10 cellular contexts compared by ENCODE assay signal in the genomic region with DNA sequence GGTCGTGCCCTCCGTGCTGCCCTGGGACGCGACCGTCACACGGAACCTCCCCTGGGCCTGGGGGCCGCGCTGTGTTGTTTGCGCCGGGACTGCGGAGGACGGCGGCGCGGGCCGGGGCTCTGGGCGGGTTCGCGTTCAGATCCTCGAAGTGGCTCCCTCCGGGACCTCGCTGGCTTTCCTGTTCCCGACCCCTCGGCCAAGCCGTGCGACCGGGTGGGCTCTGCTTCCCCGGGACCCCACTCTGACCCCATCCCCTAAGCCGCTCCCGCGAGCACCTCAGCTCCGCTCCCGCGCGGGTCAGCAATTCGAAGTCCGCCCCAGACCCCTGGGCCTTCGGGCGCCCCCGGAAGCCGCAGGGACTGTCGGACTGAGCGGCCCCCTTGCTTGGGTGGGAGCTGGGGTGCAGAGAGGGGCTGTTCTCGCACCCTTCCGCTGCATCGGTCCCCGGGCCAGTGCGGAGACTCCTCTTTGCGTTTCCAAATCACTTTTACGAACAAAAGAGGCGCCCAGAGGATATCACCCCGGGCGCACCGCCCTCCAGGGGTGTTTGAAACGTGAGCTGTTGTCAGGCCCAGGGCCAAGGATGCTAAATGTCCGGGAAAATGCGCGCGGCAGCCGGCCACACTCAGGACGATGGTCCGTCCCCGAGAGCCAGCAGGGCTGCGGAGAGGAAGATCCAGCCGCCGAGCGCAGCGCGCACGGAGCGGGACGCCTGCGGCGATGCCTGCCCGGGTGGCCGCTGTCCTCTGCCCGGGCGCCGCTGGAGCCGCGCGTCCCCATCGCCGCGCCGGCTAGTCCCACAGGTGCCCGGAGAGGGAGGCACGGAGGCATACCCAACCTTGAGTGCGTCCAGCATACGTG.
A peak's percentile ranks its signal among the peaks of the same experiment; 100 is the strongest.
DNase-seq lines count a peak whose midpoint lies in the region; ATAC-seq and TF ChIP-seq lines count a peak whose summit lies in the region.
"Had no signal": no experiment of that assay in that cellular context is flagged by ENCODE, and none has a peak within 500 bp of the region (broad histone marks: within the 10 kb centered on the region; RNA-seq: fewer than 3 reads in every experiment).

No MANE protein-coding gene starts in this region.

- peak overlapping the region; percentile 64 for H3K4me2 ChIP-seq in fibroblast of lung (ENCODE audit: extremely low read depth, insufficient read depth, low read length)

- no peak for ATAC-seq in T-cell (replicated peaks in 1 of 4)
- no peak for ATAC-seq in CD8-positive, alpha-beta T cell

- H3K4me1 ChIP-seq in fibroblast of lung (ENCODE audit: control insufficient read depth, extremely low read depth, insufficient read depth, low read length), result no peaks in the 10 kb centered on the region
- peaks cover 8% of the 10 kb centered on the region for H3K4me1 ChIP-seq in CD8-positive, alpha-beta T cell (ENCODE audit: insufficient read depth, low read length)

- no peaks in the 10 kb centered on the region for H3K9me3 ChIP-seq in fibroblast of lung (ENCODE audit: control insufficient read depth, insufficient read depth, low read depth, low read length)
- H3K9me3 ChIP-seq in CD8-positive, alpha-beta T cell (ENCODE audit: low read length), result no peaks in the 10 kb centered on the region

- intact Hi-C loops in CD8-positive, alpha-beta T cell (cut with DNase I, micrococcal nuclease), result no loop called here

- CTCF ChIA-PET in T-cell (lab: Charles Lee), result no interaction called here
- CTCF ChIA-PET in CD8-positive, alpha-beta T cell (lab: Charles Lee), result interaction anchor here (1.7 kb wide), 1 partner anchor 386 kb away, joined by 3 read pairs; no protein-coding TSS in a partner anchor

- H3K4me3 Mint-ChIP-seq in neural crest cell (peak overlapping the region; percentile 79), T-cell (peak overlapping the region in 1 of 3 donors; percentile 40)
- H3K4me3 Mint-ChIP-seq in CD8-positive, alpha-beta T cell, result no peak overlapping the region

- POLR2A ChIA-PET in T-cell (lab: Charles Lee), result no interaction called here
- POLR2A ChIA-PET in CD8-positive, alpha-beta T cell (lab: Charles Lee), result no interaction called here

- H3K9me3 Mint-ChIP-seq in neural crest cell (peaks cover 4% of the 10 kb centered on the region), T-cell (peaks cover 0 to 4% (median 0%) of the 10 kb centered on the region in 3 donors)
- H3K9me3 Mint-ChIP-seq in CD8-positive, alpha-beta T cell, result peaks cover 3% of the 10 kb centered on the region

- DNase-seq in AG10803 (ENCODE audit: low read depth) (peak; percentile 12), NCI-H146 treated with DMSO at 0.1 percent for 48 hours (lab: John Stamatoyannopoulos, UW; ENCODE audit: unreplicated experiment) (peak; percentile 54), fibroblast of lung (ENCODE audit: low read depth in 2 of 2) (peak in 1 of 2 donors; percentile 28), neural crest cell (ENCODE audit: low read depth, low spot score) (peak; percentile 44), OCI-M1 (lab: John Stamatoyannopoulos, UW) (no peak), LoVo (ENCODE audit: low spot score) (no peak), T-cell (no peak)
- no peak for DNase-seq in CD8-positive, alpha-beta T cell
- DNase-seq: Karpas-422, WERI-Rb-1 had no signal

- H3K36me3 Mint-ChIP-seq in neural crest cell (ENCODE audit: low read depth) (no peaks in the 10 kb centered on the region), T-cell (no peaks in the 10 kb centered on the region)
- no peaks in the 10 kb centered on the region for H3K36me3 Mint-ChIP-seq in CD8-positive, alpha-beta T cell

- TF ChIP-seq CTCF in AG10803 (conservative IDR thresholded peaks at IDR 0.05; ENCODE audit: low read length) (no peak), fibroblast of lung (conservative IDR thresholded peaks at IDR 0.05 in 1 of 2, IDR thresholded peaks at IDR 0.05 in 1 of 2; ENCODE audit: low read depth in 1 of 2, low read length in 2 of 2) (no peak), neural crest cell (conservative IDR thresholded peaks at IDR 0.05) (no peak)
- TF ChIP-seq CTCF in CD8-positive, alpha-beta T cell (IDR thresholded peaks at IDR 0.05), result no peak

- H3K36me3 ChIP-seq in fibroblast of lung (ENCODE audit: control insufficient read depth, insufficient read depth, low read length), result no peaks in the 10 kb centered on the region
- H3K36me3 ChIP-seq in CD8-positive, alpha-beta T cell (ENCODE audit: insufficient read depth, low read length), result no peaks in the 10 kb centered on the region
- H3K36me3 ChIP-seq: WERI-Rb-1 had no signal

- H3K4me3 ChIP-seq in AG10803 (ENCODE audit: low read length) (peak overlapping the region; percentile 7; the same call in 1 of the 2 replicates), fibroblast of lung (replicated peaks in 1 of 4; ENCODE audit: control extremely low read depth in 1 of 4, insufficient read depth in 1 of 4, low read depth in 3 of 4, low read length in 4 of 4) (peak overlapping the region in 3 of 4 experiments; percentile 7 to 22 (median 21))
- no peak overlapping the region for H3K4me3 ChIP-seq in CD8-positive, alpha-beta T cell (ENCODE audit: low read depth, low read length)

- H3K27me3 ChIP-seq in fibroblast of lung (ENCODE audit: control insufficient read depth, insufficient read depth, low read length), result peaks cover 33% of the 10 kb centered on the region
- H3K27me3 ChIP-seq in CD8-positive, alpha-beta T cell (ENCODE audit: insufficient read depth, low read length), result peaks cover 3% of the 10 kb centered on the region

- H3K9ac ChIP-seq in fibroblast of lung (ENCODE audit: insufficient read depth, low read length), result no peak overlapping the region

- H3K27ac Mint-ChIP-seq in neural crest cell (ENCODE audit: unreplicated experiment) (no peak overlapping the region), T-cell (no peak overlapping the region)
- no peak overlapping the region for H3K27ac Mint-ChIP-seq in CD8-positive, alpha-beta T cell

- no peak overlapping the region for H2AFZ ChIP-seq in fibroblast of lung (ENCODE audit: low read length)

- no peak overlapping the region for H3K27ac ChIP-seq in fibroblast of lung (ENCODE audit: insufficient read depth, low read length)
- H3K27ac ChIP-seq in CD8-positive, alpha-beta T cell (ENCODE audit: low read depth, low read length), result no peak overlapping the region
- H3K27ac ChIP-seq: WERI-Rb-1 had no signal

- peaks cover 5% of the 10 kb centered on the region for H3K4me1 Mint-ChIP-seq in neural crest cell
- peaks cover 5 to 7% (median 7%) of the 10 kb centered on the region in 3 donors for H3K4me1 Mint-ChIP-seq in T-cell
- peaks cover 7% of the 10 kb centered on the region for H3K4me1 Mint-ChIP-seq in CD8-positive, alpha-beta T cell (ENCODE audit: low read depth)

- no peaks in the 10 kb centered on the region for H3K79me2 ChIP-seq in fibroblast of lung (ENCODE audit: control insufficient read depth, insufficient read depth, low read length)

- no peaks in the 10 kb centered on the region for H4K20me1 ChIP-seq in fibroblast of lung (ENCODE audit: control insufficient read depth, extremely low read depth, insufficient read depth, low read length)

- peaks cover 46% of the 10 kb centered on the region for H3K27me3 Mint-ChIP-seq in neural crest cell (ENCODE audit: low read depth)
- H3K27me3 Mint-ChIP-seq in T-cell, result peaks cover 36 to 51% of the 10 kb centered on the region in 2 donors
- peaks cover 41% of the 10 kb centered on the region for H3K27me3 Mint-ChIP-seq in CD8-positive, alpha-beta T cell (ENCODE audit: low read depth)

Comparison
In these comparisons a context has a peak if more than half of its experiments do, and no peak if none do; other contexts are left out.
1. DNase-seq: peak in AG10803 (single experiment), NCI-H146 treated with DMSO at 0.1 percent for 48 hours (single experiment) and neural crest cell (single experiment); none in OCI-M1 (single experiment), LoVo (single experiment), T-cell (0 of 34) and CD8-positive, alpha-beta T cell (0 of 7).